In genomic region chr11:26021026-26021425, GRCh38 we compare ENCODE assay signal across 19 cellular contexts.
DNase-seq lines count a peak whose midpoint lies in the region; ATAC-seq, FAIRE-seq and TF ChIP-seq lines count a peak whose summit lies in the region.
"Had no signal": no experiment of that assay in that cellular context is flagged by ENCODE, and none has a peak within 500 bp of the region (broad histone marks: within the 10 kb centered on the region; RNA-seq: fewer than 3 reads in every experiment).

No MANE protein-coding gene starts in this region.

- H3K36me3 ChIP-seq in Karpas-422 (ENCODE audit: insufficient read depth, low read length) (no peaks in the 10 kb centered on the region), bronchial epithelial cell (ENCODE audit: control insufficient read depth, insufficient read depth, low read length) (no peaks in the 10 kb centered on the region), mesendoderm (ENCODE audit: control insufficient read depth, insufficient read depth, low read length) (no peaks in the 10 kb centered on the region)
- H3K36me3 ChIP-seq: BE2C, HAP-1 had no signal

- H3K79me2 ChIP-seq in Karpas-422 (ENCODE audit: low read length) (peaks cover 15% of the 10 kb centered on the region), mesendoderm (ENCODE audit: control insufficient read depth, insufficient read depth, low read length) (no peaks in the 10 kb centered on the region)

- H3K56ac ChIP-seq in mesendoderm (ENCODE audit: low read length) = no peak overlapping the region

- no peaks in the 10 kb centered on the region for H3K9me2 ChIP-seq in Karpas-422 (replicated peaks; ENCODE audit: insufficient read depth, low read length)

- no CpG with 5 or more reads among the region's 1 CpG for WGBS in mesendoderm (ENCODE audit: extremely low coverage, insufficient coverage, low lambda C conversion rate)

- H2BK15ac ChIP-seq in mesendoderm (replicated peaks; ENCODE audit: low read depth) = no peak overlapping the region

- no peak overlapping the region for H3K23ac ChIP-seq in mesendoderm (ENCODE audit: low read length)

- FAIRE-seq in bronchial epithelial cell (lab: Jason Lieb, UNC) = no peak
- FAIRE-seq: A204.1, D721Med, G401.6, GM12891 had no signal

- H3K4ac ChIP-seq in mesendoderm (ENCODE audit: low read depth, low read length) = no peak overlapping the region

- no peak overlapping the region for H2BK5ac ChIP-seq in mesendoderm (ENCODE audit: low read length)

- no peaks in the 10 kb centered on the region for H3K79me1 ChIP-seq in mesendoderm (ENCODE audit: low read length)

- ATAC-seq in HG03565 (IDR thresholded peaks at IDR 0.05; ENCODE audit: unreplicated experiment) (no peak), HG02623 (IDR thresholded peaks at IDR 0.05; ENCODE audit: unreplicated experiment) (no peak), SK-N-SH treated with all-trans-retinoic acid at 6 μM for 48 hours (no peak)

- H3K4me2 ChIP-seq in Karpas-422 (ENCODE audit: low read depth, low read length, poor library complexity, severe bottlenecking) (peak overlapping the region; percentile 15), mesendoderm (ENCODE audit: low read length) (no peak overlapping the region)

- peaks cover 78% of the 10 kb centered on the region for H3K4me1 ChIP-seq in Karpas-422 (ENCODE audit: low read length)
- no peaks in the 10 kb centered on the region for H3K4me1 ChIP-seq in mesendoderm (ENCODE audit: control insufficient read depth, low read depth, low read length)
- H3K4me1 ChIP-seq: BE2C, HAP-1 had no signal

- TF ChIP-seq CTCF in bronchial epithelial cell (IDR thresholded peaks at IDR 0.05; ENCODE audit: insufficient read depth, low read length, severe bottlenecking) = no peak

- H3K9me3 ChIP-seq in Karpas-422 (ENCODE audit: low read length) = no peaks in the 10 kb centered on the region
- H3K9me3 ChIP-seq: BE2C, HAP-1 had no signal

- no peak overlapping the region for H4K5ac ChIP-seq in mesendoderm (ENCODE audit: low read length)

- peak overlapping the region; percentile 100 for H3K27ac ChIP-seq in Karpas-422 (ENCODE audit: low read length)
- no peak overlapping the region for H3K27ac ChIP-seq in mesendoderm (ENCODE audit: low read depth, low read length)
- H3K27ac ChIP-seq: GM23248 had no signal

- H3K27me3 ChIP-seq in Karpas-422 (ENCODE audit: low read length) (no peaks in the 10 kb centered on the region), bronchial epithelial cell (ENCODE audit: control insufficient read depth, insufficient read depth, low read length) (no peaks in the 10 kb centered on the region), mesendoderm (ENCODE audit: insufficient read depth, low read length, poor library complexity) (no peaks in the 10 kb centered on the region)
- H3K27me3 ChIP-seq: BE2C had no signal

- no peaks in the 10 kb centered on the region for H4K20me1 ChIP-seq in Karpas-422 (ENCODE audit: insufficient read depth, low read depth, low read length)

- no peak overlapping the region for H3K4me3 ChIP-seq in Karpas-422 (ENCODE audit: low read length)
- no peak overlapping the region for H3K4me3 ChIP-seq in bronchial epithelial cell (ENCODE audit: low read depth, low read length)
- no peak overlapping the region for H3K4me3 ChIP-seq in mesendoderm (ENCODE audit: low read length)
- H3K4me3 ChIP-seq: GM23248, HAP-1 had no signal

- no peak overlapping the region for H2BK120ac ChIP-seq in mesendoderm (ENCODE audit: low read depth, low read length)

- no peak overlapping the region for H2AFZ ChIP-seq in Karpas-422 (ENCODE audit: low read length)
- H2AFZ ChIP-seq: GM23248 had no signal

- no peak overlapping the region for H3K18ac ChIP-seq in mesendoderm (ENCODE audit: low read length)

- no peak overlapping the region for H4K8ac ChIP-seq in mesendoderm (ENCODE audit: low read depth, low read length)

- H2AK5ac ChIP-seq in mesendoderm (ENCODE audit: low read length) = no peak overlapping the region

- peak; percentile 49 for DNase-seq in Karpas-422
- peak; percentile 56 for DNase-seq in bronchial epithelial cell (ENCODE audit: low read depth)
- peak; percentile 5 for DNase-seq in mesendoderm
- no peak for DNase-seq in NOMO-1 treated with dmso at 0.1 percent for 144 hours (lab: John Stamatoyannopoulos, UW; ENCODE audit: unreplicated experiment)
- DNase-seq: ACHN; BE2C; C1 segment of cervical spinal cord; CD4-positive, CD25-positive, alpha-beta regulatory T cell; CD8-positive, alpha-beta memory T cell; COR-L47; GM23248 had no signal

- H3K9ac ChIP-seq in Karpas-422 (ENCODE audit: low read length) (no peak overlapping the region), mesendoderm (ENCODE audit: low read length) (no peak overlapping the region)
- H3K9ac ChIP-seq: GM23248 had no signal

TF ChIP-seq in SK-N-SH treated with all-trans-retinoic acid at 6 μM for 48 hours, 23 proteins besides CTCF, POLR2A, EP300 and RAD21 (continues in another document):
- TF ChIP-seq PPARA (CRISPR knock-in tag; IDR thresholded peaks at IDR 0.05; ENCODE audit: borderline replicate concordance) (no peak), ESRRG (CRISPR knock-in tag; IDR thresholded peaks at IDR 0.05) (no peak), ZNF8 (CRISPR knock-in tag; IDR thresholded peaks at IDR 0.05) (no peak), ZC3H10 (CRISPR knock-in tag; IDR thresholded peaks at IDR 0.05) (no peak), TSHZ2 (CRISPR knock-in tag; IDR thresholded peaks at IDR 0.05) (no peak), ZNF70 (CRISPR knock-in tag; IDR thresholded peaks at IDR 0.05) (no peak), TCF4 (CRISPR knock-in tag; IDR thresholded peaks at IDR 0.05; ENCODE audit: borderline replicate concordance) (no peak), POU6F1 (CRISPR knock-in tag; IDR thresholded peaks at IDR 0.05; ENCODE audit: borderline replicate concordance, low read depth) (no peak), PATZ1 (CRISPR knock-in tag; IDR thresholded peaks at IDR 0.05; ENCODE audit: borderline replicate concordance) (no peak), TOX (CRISPR knock-in tag; IDR thresholded peaks at IDR 0.05; ENCODE audit: borderline replicate concordance) (no peak), ARNTL (CRISPR knock-in tag; IDR thresholded peaks at IDR 0.05; ENCODE audit: borderline replicate concordance, low read depth) (no peak), OSR1 (CRISPR knock-in tag; IDR thresholded peaks at IDR 0.05) (no peak)
